In genomic region chr12:20409639-20410038, GRCh38 we compare ENCODE assay signal across 26 cellular contexts. TPM values are rescaled to one million over a fixed set of nuclear protein-coding genes. Genes with fewer than 3 reads are reported as not detected.
"Had no signal": no experiment of that assay in that cellular context is flagged by ENCODE, and none has a peak within 500 bp of the region (broad histone marks: within the 10 kb centered on the region; RNA-seq: fewer than 3 reads in every experiment).

No MANE protein-coding gene starts in this region.

- H3K4me1 Mint-ChIP-seq: activated T-helper 17 cell treated with anti-CD3 and anti-CD28 coated beads, Interleukin-2, amount 50 U/mL, for 72 hours; stimulated activated effector memory CD8-positive, alpha-beta T cell treated with anti-CD3 and anti-CD28 coated beads, Interleukin-12 subunit alpha, Interleukin-12 subunit beta, amount 100 ng/mL, for 72 hours had no signal

- DNase-seq: activated B cell treated with CpG ODN at 0.5 μM for 24 hours; activated CD4-positive, alpha-beta T cell treated with anti-CD3 and anti-CD28 coated beads for 48 hours; activated CD8-positive, alpha-beta T cell treated with anti-CD3 and anti-CD28 coated beads for 36 hours; activated naive CD4-positive, alpha-beta T cell treated with Interleukin-2 at 50 U/mL for 16 hours; activated T-cell treated with anti-CD3 and anti-CD28 coated beads, Interleukin-2, amount 50 U/mL, for 1 hour; anterior cingulate cortex; caudate nucleus; dorsolateral prefrontal cortex; gastrocnemius medialis; head of caudate nucleus; kidney glomerular epithelial cell; mesenchymal stem cell; naive thymus-derived CD4-positive, alpha-beta T cell; occipital lobe; sigmoid colon; stimulated activated CD4-positive, alpha-beta T cell treated with anti-CD3 and anti-CD28 coated beads, Interleukin-4, amount 100 ng/mL, for 24 hours; stomach; T-cell; testis; upper lobe of left lung had no signal

- FAIRE-seq: endometrium had no signal

- H3K27ac ChIP-seq: dorsolateral prefrontal cortex, gastrocnemius medialis, prostate gland, sigmoid colon, stomach, testis, upper lobe of left lung had no signal

- ATAC-seq: activated CD8-positive, alpha-beta T cell treated with anti-CD3 and anti-CD28 coated beads for 36 hours; activated T-helper 17 cell treated with anti-CD3 and anti-CD28 coated beads, Interleukin-2, amount 50 U/mL, for 72 hours; gastrocnemius medialis; naive thymus-derived CD4-positive, alpha-beta T cell; SK-N-SH treated with all-trans-retinoic acid at 6 μM for 48 hours; stimulated activated effector memory CD8-positive, alpha-beta T cell treated with anti-CD3 and anti-CD28 coated beads, Interleukin-12 subunit alpha, Interleukin-12 subunit beta, amount 100 ng/mL, for 72 hours; T-cell had no signal

- H3K36me3 ChIP-seq: gastrocnemius medialis, prostate gland, sigmoid colon, stomach, upper lobe of left lung had no signal

- H3K9me3 Mint-ChIP-seq: activated B cell treated with CpG ODN at 0.5 μM for 24 hours; activated CD8-positive, alpha-beta T cell treated with anti-CD3 and anti-CD28 coated beads for 36 hours; activated T-helper 17 cell treated with anti-CD3 and anti-CD28 coated beads, Interleukin-2, amount 50 U/mL, for 72 hours; stimulated activated effector memory CD8-positive, alpha-beta T cell treated with anti-CD3 and anti-CD28 coated beads, Interleukin-12 subunit alpha, Interleukin-12 subunit beta, amount 100 ng/mL, for 72 hours had no signal

- H3K36me3 Mint-ChIP-seq: brain; stimulated activated effector memory CD8-positive, alpha-beta T cell treated with anti-CD3 and anti-CD28 coated beads, Interleukin-12 subunit alpha, Interleukin-12 subunit beta, amount 100 ng/mL, for 72 hours; T-cell had no signal

- H3K4me3 Mint-ChIP-seq: activated B cell treated with CpG ODN at 0.5 μM for 24 hours; activated CD8-positive, alpha-beta T cell treated with anti-CD3 and anti-CD28 coated beads for 36 hours; activated T-helper 17 cell treated with anti-CD3 and anti-CD28 coated beads, Interleukin-2, amount 50 U/mL, for 72 hours; naive thymus-derived CD4-positive, alpha-beta T cell; stimulated activated effector memory CD8-positive, alpha-beta T cell treated with anti-CD3 and anti-CD28 coated beads, Interleukin-12 subunit alpha, Interleukin-12 subunit beta, amount 100 ng/mL, for 72 hours; T-cell had no signal

- H3K9me3 ChIP-seq: gastrocnemius medialis, prostate gland, sigmoid colon, stomach, testis, upper lobe of left lung had no signal

- H3K4me3 ChIP-seq: dorsolateral prefrontal cortex, gastrocnemius medialis, prostate gland, sigmoid colon, stomach, testis, upper lobe of left lung had no signal

- H3K27ac Mint-ChIP-seq: activated B cell treated with CpG ODN at 0.5 μM for 24 hours; activated CD8-positive, alpha-beta T cell treated with anti-CD3 and anti-CD28 coated beads for 36 hours; activated T-helper 17 cell treated with anti-CD3 and anti-CD28 coated beads, Interleukin-2, amount 50 U/mL, for 72 hours; naive thymus-derived CD4-positive, alpha-beta T cell; stimulated activated effector memory CD8-positive, alpha-beta T cell treated with anti-CD3 and anti-CD28 coated beads, Interleukin-12 subunit alpha, Interleukin-12 subunit beta, amount 100 ng/mL, for 72 hours; T-cell had no signal

- H3K4me1 ChIP-seq: gastrocnemius medialis, prostate gland, testis, upper lobe of left lung had no signal

- H3K27me3 ChIP-seq: dorsolateral prefrontal cortex, gastrocnemius medialis, sigmoid colon, stomach, testis, upper lobe of left lung had no signal

- H3K27me3 Mint-ChIP-seq: activated B cell treated with CpG ODN at 0.5 μM for 24 hours, brain, T-cell had no signal

RNA-seq across cellular contexts. Expression of gene PDE3A, which starts 41.3 kb away (rescaled TPM):
- total RNA-seq: activated B cell treated with CpG ODN at 0.5 μM for 24 hours; activated CD8-positive, alpha-beta T cell treated with anti-CD3 and anti-CD28 coated beads for 36 hours; activated T-helper 17 cell treated with anti-CD3 and anti-CD28 coated beads, Interleukin-2, amount 50 U/mL, for 72 hours had no signal
- polyA plus RNA-seq: naive thymus-derived CD4-positive, alpha-beta T cell had no signal
